10 cellular contexts compared by ENCODE assay signal in the genomic region with DNA sequence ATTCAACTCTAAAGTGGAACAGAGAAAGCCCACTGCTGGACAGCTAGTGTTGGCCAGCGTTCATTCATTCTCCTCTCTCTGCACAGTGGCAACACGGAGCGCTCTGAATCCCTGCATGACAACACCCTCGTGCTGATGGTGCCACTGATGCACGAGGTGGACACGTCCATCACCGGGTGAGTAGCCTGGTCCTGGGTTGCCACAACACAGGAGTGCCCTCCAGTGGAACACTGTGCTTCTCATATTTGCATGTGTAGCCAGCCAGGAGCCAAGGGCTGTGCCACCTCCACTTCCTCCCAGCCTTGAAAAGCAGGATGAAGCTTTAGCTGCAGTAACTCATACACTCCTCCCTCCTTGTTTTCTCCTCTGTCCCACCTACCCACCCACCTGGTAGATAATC.
A peak's percentile ranks its signal among the peaks of the same experiment; 100 is the strongest.
DNase-seq lines count a peak whose midpoint lies in the region; ATAC-seq and TF ChIP-seq lines count a peak whose summit lies in the region.
"Had no signal": no experiment of that assay in that cellular context is flagged by ENCODE, and none has a peak within 500 bp of the region (broad histone marks: within the 10 kb centered on the region; RNA-seq: fewer than 3 reads in every experiment).

No MANE protein-coding gene starts in this region.

- no peak overlapping the region for H3K4me3 ChIP-seq in astrocyte of the spinal cord (ENCODE audit: low read depth, low read length)
- H3K4me3 ChIP-seq in effector memory CD4-positive, alpha-beta T cell (ENCODE audit: insufficient read depth, low read depth, low read length, poor library complexity, severe bottlenecking), result no peak overlapping the region

- H3K9me3 Mint-ChIP-seq in activated CD8-positive, alpha-beta T cell treated with anti-CD3 and anti-CD28 coated beads for 36 hours, result no peaks in the 10 kb centered on the region
- no peaks in the 10 kb centered on the region for H3K9me3 Mint-ChIP-seq in activated CD8-positive, alpha-beta T cell treated with anti-CD3 and anti-CD28 coated beads, Interleukin-2, amount 10 ng/mL, durations not matched to agents 7 days and 5 days (ENCODE audit: insufficient read depth)
- H3K9me3 Mint-ChIP-seq: dendritic cell treated with granulocyte-macrophage colony-stimulating factor and Interleukin-4, amounts not matched to agents 40 ng/mL and 50 ng/mL, for 4 days had no signal

- no peaks in the 10 kb centered on the region for H3K4me1 Mint-ChIP-seq in activated CD8-positive, alpha-beta T cell treated with anti-CD3 and anti-CD28 coated beads for 36 hours (ENCODE audit: low read depth)
- H3K4me1 Mint-ChIP-seq in activated CD8-positive, alpha-beta T cell treated with anti-CD3 and anti-CD28 coated beads, Interleukin-2, amount 10 ng/mL, durations not matched to agents 7 days and 5 days (ENCODE audit: low read depth), result no peaks in the 10 kb centered on the region

- H3K36me3 Mint-ChIP-seq in activated CD8-positive, alpha-beta T cell treated with anti-CD3 and anti-CD28 coated beads for 36 hours (ENCODE audit: low read depth), result no peaks in the 10 kb centered on the region
- no peaks in the 10 kb centered on the region for H3K36me3 Mint-ChIP-seq in activated CD8-positive, alpha-beta T cell treated with anti-CD3 and anti-CD28 coated beads, Interleukin-2, amount 10 ng/mL, durations not matched to agents 7 days and 5 days (ENCODE audit: low read depth)

- in situ Hi-C loops in astrocyte of the spinal cord (cut with HindIII; ENCODE audit: low sequenced_read_pairs), result no loop called here

- no peak for TF ChIP-seq CTCF in activated CD8-positive, alpha-beta T cell treated with anti-CD3 and anti-CD28 coated beads for 36 hours (IDR thresholded peaks at IDR 0.05)
- TF ChIP-seq CTCF in astrocyte of the spinal cord (IDR thresholded peaks at IDR 0.05; ENCODE audit: low read depth, low read length), result peak; percentile 39

- H3K27ac Mint-ChIP-seq in activated CD8-positive, alpha-beta T cell treated with anti-CD3 and anti-CD28 coated beads for 36 hours, result no peak overlapping the region
- H3K27ac Mint-ChIP-seq in activated CD8-positive, alpha-beta T cell treated with anti-CD3 and anti-CD28 coated beads, Interleukin-2, amount 10 ng/mL, durations not matched to agents 7 days and 5 days, result no peak overlapping the region
- H3K27ac Mint-ChIP-seq: dendritic cell treated with granulocyte-macrophage colony-stimulating factor and Interleukin-4, amounts not matched to agents 40 ng/mL and 50 ng/mL, for 4 days had no signal

- DNase-seq in activated CD8-positive, alpha-beta T cell treated with anti-CD3 and anti-CD28 coated beads for 36 hours, result peak; percentile 6
- no peak for DNase-seq in activated CD8-positive, alpha-beta T cell treated with anti-CD3 and anti-CD28 coated beads, Interleukin-2, amount 10 ng/mL, durations not matched to agents 7 days and 5 days
- no peak for DNase-seq in astrocyte of the spinal cord (ENCODE audit: low read depth, low spot score)
- peak; percentile 55 for DNase-seq in kidney tubule cell (ENCODE audit: low spot score)
- DNase-seq in effector CD8-positive, alpha-beta T cell (lab: John Stamatoyannopoulos, UW), result no peak
- DNase-seq in middle frontal gyrus (ENCODE audit: extremely low spot score, low spot score), result no peak
- no peak for DNase-seq in effector memory CD4-positive, alpha-beta T cell

- no peak overlapping the region for H3K4me3 Mint-ChIP-seq in activated CD8-positive, alpha-beta T cell treated with anti-CD3 and anti-CD28 coated beads for 36 hours
- no peak overlapping the region for H3K4me3 Mint-ChIP-seq in activated CD8-positive, alpha-beta T cell treated with anti-CD3 and anti-CD28 coated beads, Interleukin-2, amount 10 ng/mL, durations not matched to agents 7 days and 5 days
- H3K4me3 Mint-ChIP-seq: dendritic cell treated with granulocyte-macrophage colony-stimulating factor and Interleukin-4, amounts not matched to agents 40 ng/mL and 50 ng/mL, for 4 days had no signal

- CTCF ChIA-PET in activated CD8-positive, alpha-beta T cell treated with anti-CD3 and anti-CD28 coated beads for 36 hours (lab: Charles Lee), result no interaction called here
- CTCF ChIA-PET in activated CD8-positive, alpha-beta T cell treated with anti-CD3 and anti-CD28 coated beads, Interleukin-2, amount 10 ng/mL, durations not matched to agents 7 days and 5 days (lab: Charles Lee), result no interaction called here

- POLR2A ChIA-PET in activated CD8-positive, alpha-beta T cell treated with anti-CD3 and anti-CD28 coated beads for 36 hours (lab: Charles Lee), result no interaction called here
- POLR2A ChIA-PET in activated CD8-positive, alpha-beta T cell treated with anti-CD3 and anti-CD28 coated beads, Interleukin-2, amount 10 ng/mL, durations not matched to agents 7 days and 5 days (lab: Charles Lee), result no interaction called here

- peaks cover 1% of the 10 kb centered on the region for H3K27me3 Mint-ChIP-seq in activated CD8-positive, alpha-beta T cell treated with anti-CD3 and anti-CD28 coated beads for 36 hours
- peaks cover 8% of the 10 kb centered on the region for H3K27me3 Mint-ChIP-seq in activated CD8-positive, alpha-beta T cell treated with anti-CD3 and anti-CD28 coated beads, Interleukin-2, amount 10 ng/mL, durations not matched to agents 7 days and 5 days (ENCODE audit: low read depth)
- H3K27me3 Mint-ChIP-seq: dendritic cell treated with granulocyte-macrophage colony-stimulating factor and Interleukin-4, amounts not matched to agents 40 ng/mL and 50 ng/mL, for 4 days had no signal

- no peaks in the 10 kb centered on the region for H3K27me3 ChIP-seq in effector memory CD4-positive, alpha-beta T cell (replicated peaks; ENCODE audit: control insufficient read depth, insufficient read depth, low read length, poor library complexity, severe bottlenecking)

- H3K4me1 ChIP-seq in effector memory CD4-positive, alpha-beta T cell (ENCODE audit: control insufficient read depth, insufficient read depth, low read length, poor library complexity, severe bottlenecking), result no peaks in the 10 kb centered on the region

- H3K9me3 ChIP-seq in effector memory CD4-positive, alpha-beta T cell (ENCODE audit: control insufficient read depth, low read length), result no peaks in the 10 kb centered on the region

- H3K36me3 ChIP-seq in effector memory CD4-positive, alpha-beta T cell (ENCODE audit: control insufficient read depth, insufficient read depth, low read length), result no peaks in the 10 kb centered on the region

- ATAC-seq in activated CD8-positive, alpha-beta T cell treated with anti-CD3 and anti-CD28 coated beads for 36 hours, result no peak
- no peak for ATAC-seq in activated CD8-positive, alpha-beta T cell treated with anti-CD3 and anti-CD28 coated beads, Interleukin-2, amount 10 ng/mL, durations not matched to agents 7 days and 5 days
- ATAC-seq in GM21528 (IDR thresholded peaks at IDR 0.05; ENCODE audit: low FRiP score, unreplicated experiment), result no peak

- intact Hi-C loops in activated CD8-positive, alpha-beta T cell treated with anti-CD3 and anti-CD28 coated beads for 36 hours (cut with micrococcal nuclease), result no loop called here

- no peak overlapping the region for H3K27ac ChIP-seq in effector memory CD4-positive, alpha-beta T cell (ENCODE audit: insufficient read depth, low read length, poor library complexity, severe bottlenecking)
- H3K27ac ChIP-seq: KMS-11 had no signal

Comparison
In these comparisons a context has a peak if more than half of its experiments do, and no peak if none do; other contexts are left out.
1. DNase-seq: peak in activated CD8-positive, alpha-beta T cell treated with anti-CD3 and anti-CD28 coated beads for 36 hours (single experiment) and kidney tubule cell (single experiment); none in activated CD8-positive, alpha-beta T cell treated with anti-CD3 and anti-CD28 coated beads, Interleukin-2, amount 10 ng/mL, durations not matched to agents 7 days and 5 days (single experiment), astrocyte of the spinal cord (single experiment), effector CD8-positive, alpha-beta T cell (single experiment), middle frontal gyrus (single experiment) and effector memory CD4-positive, alpha-beta T cell (0 of 3).